10 cellular contexts compared by ENCODE assay signal in genomic region chr2:231643494-231643888, GRCh38. TPM values are rescaled to one million over a fixed set of nuclear protein-coding genes. Genes with fewer than 3 reads are reported as not detected.
DNase-seq lines count a peak whose midpoint lies in the region; ATAC-seq, FAIRE-seq and TF ChIP-seq lines count a peak whose summit lies in the region.
"Had no signal": no experiment of that assay in that cellular context is flagged by ENCODE, and none has a peak within 500 bp of the region (broad histone marks: within the 10 kb centered on the region; RNA-seq: fewer than 3 reads in every experiment).

No MANE protein-coding gene starts in this region.

- H2AFZ ChIP-seq in endothelial cell of umbilical vein (ENCODE audit: low read depth, low read length) (peak overlapping the region; percentile 77), parathyroid adenoma (peak overlapping the region; percentile 84)

- no peak overlapping the region for H3K4me3 ChIP-seq in AG04450 (ENCODE audit: low read depth, low read length)
- H3K4me3 ChIP-seq in Peyer's patch = no peak overlapping the region
- no peak overlapping the region for H3K4me3 ChIP-seq in endothelial cell of umbilical vein (replicated peaks in 1 of 3; ENCODE audit: insufficient read depth in 1 of 3, low read depth in 1 of 3, low read length in 3 of 3)
- H3K4me3 ChIP-seq in parathyroid adenoma (ENCODE audit: low read depth, low read length) = peak overlapping the region; percentile 24

- TF ChIP-seq CTCF in AG04450 (IDR thresholded peaks at IDR 0.05; ENCODE audit: low read depth, low read length) (no peak), Peyer's patch (IDR thresholded peaks at IDR 0.05) (no peak), endothelial cell of umbilical vein (IDR thresholded peaks at IDR 0.05; ENCODE audit: extremely low read depth in 1 of 2, insufficient read depth in 1 of 2, low read depth in 1 of 2, low read length in 2 of 2) (no peak), parathyroid adenoma (IDR thresholded peaks at IDR 0.05) (no peak)

- H3K27ac ChIP-seq in AG04450 (ENCODE audit: low read depth, low read length) = peak overlapping the region; percentile 84
- peak overlapping the region; percentile 53 to 89 (median 78) for H3K27ac ChIP-seq in Peyer's patch
- peak overlapping the region; percentile 77 for H3K27ac ChIP-seq in endothelial cell of umbilical vein (ENCODE audit: insufficient read depth, low read depth, low read length)
- H3K27ac ChIP-seq in parathyroid adenoma = peak overlapping the region; percentile 70

- DNase-seq in AG04450 (ENCODE audit: low read depth, low spot score) (no peak), Peyer's patch (no peak), endothelial cell of umbilical vein (ENCODE audit: low read depth, low spot score) (no peak), NCI-H446 (lab: John Stamatoyannopoulos, UW) (no peak), mucosa of gallbladder (ENCODE audit: low spot score) (no peak)

- no peak for FAIRE-seq in endothelial cell of umbilical vein (lab: Jason Lieb, UNC)

- H3K36me3 ChIP-seq in Peyer's patch (no peaks in the 10 kb centered on the region), endothelial cell of umbilical vein (ENCODE audit: control insufficient read depth in 2 of 2, extremely low read depth in 1 of 2, insufficient read depth in 2 of 2, low read length in 2 of 2) (no peaks in the 10 kb centered on the region), parathyroid adenoma (ENCODE audit: control insufficient read depth, insufficient read depth, low read length) (no peaks in the 10 kb centered on the region)

- dilution Hi-C loops in endothelial cell of umbilical vein (cut with MboI; ENCODE audit: extremely low pct_ligation_motif_present, low sequenced_read_pairs) = no loop called here

- ATAC-seq in HG03095 (IDR thresholded peaks at IDR 0.05; ENCODE audit: unreplicated experiment) = no peak
- no peak for ATAC-seq in HG02588 (IDR thresholded peaks at IDR 0.05; ENCODE audit: unreplicated experiment)

- H4K20me1 ChIP-seq in endothelial cell of umbilical vein (replicated peaks; ENCODE audit: control insufficient read depth, extremely low read depth, insufficient read depth, low read length) = no peaks in the 10 kb centered on the region

- H3K79me2 ChIP-seq in endothelial cell of umbilical vein (ENCODE audit: control insufficient read depth, insufficient read depth, low read length) (no peaks in the 10 kb centered on the region), parathyroid adenoma (no peaks in the 10 kb centered on the region)

- no peak for TF ChIP-seq POLR2A in Peyer's patch (IDR thresholded peaks at IDR 0.05)
- TF ChIP-seq POLR2A in endothelial cell of umbilical vein (IDR thresholded peaks at IDR 0.05; ENCODE audit: low read depth, low read length) = no peak

- CTCF ChIA-PET in AG04450 (lab: Charles Lee) = interaction anchor here (1.3 kb wide), 1 partner anchor 34 kb away, joined by 3 read pairs; no protein-coding TSS in a partner anchor
- CTCF ChIA-PET in endothelial cell of umbilical vein (lab: Charles Lee) = interaction anchor here (0.6 to 5.6 kb wide), 5 partner anchors 31 to 71 kb away, joined by 3 to 30 read pairs (median 11); no protein-coding TSS in a partner anchor

- POLR2A ChIA-PET in AG04450 (lab: Yijun Ruan, JAX) = interaction anchor here (1.3 kb wide), 1 partner anchor 23 kb away, joined by 10 read pairs; no protein-coding TSS in a partner anchor
- POLR2A ChIA-PET in endothelial cell of umbilical vein (lab: Charles Lee) = interaction anchor here (1.4 kb wide), 1 partner anchor 42 kb away, joined by 3 read pairs; no protein-coding TSS in a partner anchor

- no peaks in the 10 kb centered on the region for H3K9me1 ChIP-seq in endothelial cell of umbilical vein (replicated peaks; ENCODE audit: control insufficient read depth, extremely low read depth, insufficient read depth, low read length)

- intact Hi-C loops in endothelial cell of umbilical vein (cut with micrococcal nuclease) = loop anchor here (1.0 to 2.0 kb wide), 2 partner anchors 19 to 73 kb away; no protein-coding TSS in a partner anchor

- H3K27me3 ChIP-seq in AG04450 (ENCODE audit: control insufficient read depth, insufficient read depth, low read length) (no peaks in the 10 kb centered on the region), Peyer's patch (no peaks in the 10 kb centered on the region), endothelial cell of umbilical vein (ENCODE audit: control insufficient read depth in 2 of 2, insufficient read depth in 2 of 2, low read length in 2 of 2) (no peaks in the 10 kb centered on the region), parathyroid adenoma (ENCODE audit: control insufficient read depth, insufficient read depth, low read length) (no peaks in the 10 kb centered on the region)

- no peak overlapping the region for H3K4me2 ChIP-seq in endothelial cell of umbilical vein (ENCODE audit: insufficient read depth, low read length)
- H3K4me2 ChIP-seq in parathyroid adenoma (ENCODE audit: low read length) = peak overlapping the region; percentile 60

- H3K9me3 ChIP-seq in AG04450 (ENCODE audit: control insufficient read depth, insufficient read depth, low read length) = no peaks in the 10 kb centered on the region
- H3K9me3 ChIP-seq in Peyer's patch = no peaks in the 10 kb centered on the region
- H3K9me3 ChIP-seq in endothelial cell of umbilical vein (replicated peaks; ENCODE audit: control insufficient read depth, insufficient read depth, low read length) = no peaks in the 10 kb centered on the region
- no peaks in the 10 kb centered on the region for H3K9me3 ChIP-seq in parathyroid adenoma (ENCODE audit: control insufficient read depth, low read length)

- peak overlapping the region; percentile 70 for H3K9ac ChIP-seq in endothelial cell of umbilical vein (replicated peaks; ENCODE audit: extremely low read depth, insufficient read depth, low read length)
- no peak overlapping the region for H3K9ac ChIP-seq in parathyroid adenoma

- H3K4me1 ChIP-seq in Peyer's patch (peaks cover 0 to 28% (median 5%) of the 10 kb centered on the region in 4 donors), endothelial cell of umbilical vein (ENCODE audit: control insufficient read depth, extremely low read depth, insufficient read depth, low read length) (peaks cover 16% of the 10 kb centered on the region), parathyroid adenoma (peaks cover 5% of the 10 kb centered on the region)

- no TSS peak for BruUV-seq in endothelial cell of umbilical vein (replicated peaks; lab: Mats Ljungman, UMichigan)

TF ChIP-seq in endothelial cell of umbilical vein, 7 proteins besides CTCF, POLR2A, EP300 and RAD21:
- no peak for TF ChIP-seq GATA2 (IDR thresholded peaks at IDR 0.05; ENCODE audit: insufficient read depth, insufficient read length, low read depth, low read length)
- no peak for TF ChIP-seq MYC (IDR thresholded peaks at IDR 0.05; ENCODE audit: low read depth, low read length)
- TF ChIP-seq EZH2 (IDR thresholded peaks at IDR 0.05; ENCODE audit: borderline replicate concordance, low read depth, low read length, severe bottlenecking) = no peak
- no peak for TF ChIP-seq POLR2AphosphoS5 (IDR thresholded peaks at IDR 0.05; ENCODE audit: insufficient read depth, low read depth, low read length)
- TF ChIP-seq JUN (IDR thresholded peaks at IDR 0.05; ENCODE audit: borderline replicate concordance, insufficient read depth, insufficient read length, low read depth) = no peak
- TF ChIP-seq MAX (IDR thresholded peaks at IDR 0.05; ENCODE audit: insufficient read depth, insufficient read length) = no peak
- TF ChIP-seq FOS (IDR thresholded peaks at IDR 0.05; ENCODE audit: borderline replicate concordance, insufficient read depth, low read length) = no peak

RNA-seq across cellular contexts. Expression of gene TEX44, which starts 50.8 kb away (rescaled TPM):
- not detected in 2 replicates for polyA plus RNA-seq in AG04450 (2011; rRNA removed)
- not detected in 2 replicates for polyA minus RNA-seq in AG04450 (2011; rRNA and poly(A)+ RNA removed)
- not detected for total RNA-seq in Peyer's patch
- not detected in 2 replicates for total RNA-seq in endothelial cell of umbilical vein
- polyA plus RNA-seq in endothelial cell of umbilical vein = not detected in 2 replicates
- polyA plus RNA-seq in endothelial cell of umbilical vein (2011; cell fraction: cytosol; rRNA removed) = not detected in 2 replicates
- polyA plus RNA-seq in endothelial cell of umbilical vein (2011; cell fraction: nucleus; rRNA removed) = not detected in 2 replicates
- polyA plus RNA-seq in endothelial cell of umbilical vein (2012) = not detected in 2 replicates
- polyA minus RNA-seq in endothelial cell of umbilical vein = not detected in 2 replicates
- not detected for polyA minus RNA-seq in endothelial cell of umbilical vein (2011; cell fraction: cytosol; rRNA and poly(A)+ RNA removed)
- polyA minus RNA-seq in endothelial cell of umbilical vein (2011; cell fraction: nucleus; rRNA and poly(A)+ RNA removed) = not detected in 2 replicates
- not detected for total RNA-seq in mucosa of gallbladder
- total RNA-seq: pulmonary artery endothelial cell had no signal
- polyA plus RNA-seq: CD14-positive monocyte had no signal
